ENCODE assay signal across 1 cellular context in genomic region chr1:224328644-224329043, GRCh38.
TF ChIP-seq lines count a peak whose summit lies in the region.

No MANE protein-coding gene starts in this region.

TF ChIP-seq in A549, 52 proteins besides CTCF, POLR2A, EP300 and RAD21:
- no peak for TF ChIP-seq JUN (IDR thresholded peaks at IDR 0.05)
- peak; percentile 60 for TF ChIP-seq MAFK (IDR thresholded peaks at IDR 0.05; ENCODE audit: partially characterized antibody)
